ENCODE assay signal across 1 cellular context in the genomic region with DNA sequence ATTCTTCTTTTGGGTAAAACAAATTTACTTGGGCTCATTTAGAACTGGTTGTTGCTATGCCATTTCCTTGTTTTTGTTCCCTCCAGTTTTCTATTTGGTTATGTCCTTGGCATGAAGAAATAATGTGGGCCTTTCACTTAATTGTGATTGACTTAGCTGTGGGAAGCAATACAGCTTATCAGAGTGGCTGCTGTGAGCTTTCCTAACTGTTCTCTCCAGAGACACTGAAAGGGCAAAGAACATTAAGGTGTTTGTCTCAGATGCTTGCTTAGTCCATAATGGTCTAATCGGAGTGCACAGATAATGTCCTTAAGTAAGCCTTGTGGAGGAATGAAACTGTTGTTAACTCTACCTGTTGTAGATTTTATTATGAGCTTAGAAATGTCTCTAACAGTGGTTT.
TF ChIP-seq lines count a peak whose summit lies in the region.

No MANE protein-coding gene starts in this region.

TF ChIP-seq in WTC11, 78 proteins besides CTCF, POLR2A, EP300 and RAD21 (continued from another document):
- TF ChIP-seq, protein P1, sequence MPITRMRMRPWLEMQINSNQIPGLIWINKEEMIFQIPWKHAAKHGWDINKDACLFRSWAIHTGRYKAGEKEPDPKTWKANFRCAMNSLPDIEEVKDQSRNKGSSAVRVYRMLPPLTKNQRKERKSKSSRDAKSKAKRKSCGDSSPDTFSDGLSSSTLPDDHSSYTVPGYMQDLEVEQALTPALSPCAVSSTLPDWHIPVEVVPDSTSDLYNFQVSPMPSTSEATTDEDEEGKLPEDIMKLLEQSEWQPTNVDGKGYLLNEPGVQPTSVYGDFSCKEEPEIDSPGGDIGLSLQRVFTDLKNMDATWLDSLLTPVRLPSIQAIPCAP (CRISPR knock-in tag; IDR thresholded peaks at IDR 0.05), result no peak
- no peak for TF ChIP-seq GRHL2 (CRISPR knock-in tag; IDR thresholded peaks at IDR 0.05; ENCODE audit: insufficient replicate concordance, severe bottlenecking)
TF ChIP-seq in WTC11: peak in this region for 0.
